In the genomic region with DNA sequence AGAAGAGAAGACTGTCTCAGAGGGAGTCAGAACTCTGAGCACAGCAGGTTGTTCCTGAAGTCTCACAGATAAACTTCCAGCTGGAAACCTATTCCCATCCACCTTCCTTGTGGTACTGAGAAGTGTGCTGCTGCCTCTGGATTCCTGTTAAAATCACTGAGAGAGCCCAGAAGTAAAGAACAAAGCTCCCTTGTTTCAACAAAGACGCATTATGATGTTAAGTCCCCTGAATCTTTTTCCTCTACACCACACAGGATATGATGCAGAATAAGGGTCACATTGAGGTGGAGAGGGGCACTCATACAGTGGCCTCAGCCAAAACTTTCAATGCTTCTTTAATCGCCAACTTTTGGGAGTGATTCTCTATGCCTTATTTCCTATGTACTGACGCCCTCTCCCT, we compare ENCODE assay signal across 26 cellular contexts.
A peak's percentile ranks its signal among the peaks of the same experiment; 100 is the strongest.
DNase-seq lines count a peak whose midpoint lies in the region; ATAC-seq, FAIRE-seq and TF ChIP-seq lines count a peak whose summit lies in the region.
"Had no signal": no experiment of that assay in that cellular context is flagged by ENCODE, and none has a peak within 500 bp of the region (broad histone marks: within the 10 kb centered on the region; RNA-seq: fewer than 3 reads in every experiment).

No MANE protein-coding gene starts in this region.

- no peak overlapping the region for H3K4me3 ChIP-seq in endothelial cell of umbilical vein (replicated peaks in 1 of 3; ENCODE audit: insufficient read depth in 1 of 3, low read depth in 1 of 3, low read length in 3 of 3)
- no peak overlapping the region for H3K4me3 ChIP-seq in mesodermal cell (ENCODE audit: extremely low read depth, insufficient read depth, low read length, poor library complexity, severe bottlenecking)
- H3K4me3 ChIP-seq: GM12878, MG63, thyroid gland had no signal

- DNase-seq in ELR (ENCODE audit: low read depth) (peak; percentile 45), RPMI7951 (ENCODE audit: low read depth) (peak; percentile 69), endothelial cell of umbilical vein (ENCODE audit: low read depth, low spot score) (peak; percentile 20), caudate nucleus (lab: John Stamatoyannopoulos, UW) (no peak)
- DNase-seq: activated CD4-positive, alpha-beta T cell treated with anti-CD3 and anti-CD28 coated beads for 1 hour; activated CD8-positive, alpha-beta T cell treated with anti-CD3 and anti-CD28 coated beads, Interleukin-2, amount 10 ng/mL, durations not matched to agents 7 days and 5 days; activated effector memory CD4-positive, alpha-beta T cell treated with anti-CD3 and anti-CD28 coated beads, Interleukin-2, amount 50 U/mL, for 16 hours; endodermal cell; glutamatergic neuron; left cardiac atrium; MG63; naive thymus-derived CD8-positive, alpha-beta T cell; NCI-H1417 treated with DMSO at 0.1 percent for 48 hours; NCI-H2081 treated with DMSO at 0.1 percent for 48 hours; NCI-H345; OCI-M1; right cardiac atrium; SHP77; T-cell; thyroid gland had no signal

- no peak overlapping the region for H3K9ac ChIP-seq in endothelial cell of umbilical vein (replicated peaks; ENCODE audit: extremely low read depth, insufficient read depth, low read length)

- dilution Hi-C loops in endothelial cell of umbilical vein (cut with MboI; ENCODE audit: extremely low pct_ligation_motif_present, low sequenced_read_pairs), result no loop called here

- no peaks in the 10 kb centered on the region for H3K79me2 ChIP-seq in endothelial cell of umbilical vein (ENCODE audit: control insufficient read depth, insufficient read depth, low read length)

- H3K9me3 ChIP-seq in endothelial cell of umbilical vein (replicated peaks; ENCODE audit: control insufficient read depth, insufficient read depth, low read length) (no peaks in the 10 kb centered on the region), mesodermal cell (ENCODE audit: control insufficient read depth, low read length) (no peaks in the 10 kb centered on the region)
- H3K9me3 ChIP-seq: MG63, thyroid gland had no signal

- POLR2A ChIA-PET in endothelial cell of umbilical vein (lab: Charles Lee), result no interaction called here

- H4K20me1 ChIP-seq in endothelial cell of umbilical vein (replicated peaks; ENCODE audit: control insufficient read depth, extremely low read depth, insufficient read depth, low read length), result no peaks in the 10 kb centered on the region

- H3K27ac ChIP-seq in endothelial cell of umbilical vein (ENCODE audit: insufficient read depth, low read depth, low read length) (no peak overlapping the region), mesodermal cell (ENCODE audit: low read depth, low read length, severe bottlenecking) (peak overlapping the region; percentile 36), caudate nucleus (ENCODE audit: low read depth, low read length) (no peak overlapping the region)
- H3K27ac ChIP-seq: thyroid gland had no signal

- WGBS in mesodermal cell (ENCODE audit: insufficient coverage in 2 of 2), 2 experiments, result 60% methylated on average over 1 of the region's 3 CpGs; no CpG with 5 or more reads in 1 of the 2 experiments

- no peak overlapping the region for H2AFZ ChIP-seq in endothelial cell of umbilical vein (ENCODE audit: low read depth, low read length)

- no peaks in the 10 kb centered on the region for H3K36me3 ChIP-seq in endothelial cell of umbilical vein (ENCODE audit: control insufficient read depth in 2 of 2, extremely low read depth in 1 of 2, insufficient read depth in 2 of 2, low read length in 2 of 2)
- no peaks in the 10 kb centered on the region for H3K36me3 ChIP-seq in mesodermal cell (ENCODE audit: control insufficient read depth, insufficient read depth, low read length)
- H3K36me3 ChIP-seq: MG63, thyroid gland had no signal

- H3K27me3 ChIP-seq in endothelial cell of umbilical vein (ENCODE audit: control insufficient read depth in 2 of 2, insufficient read depth in 2 of 2, low read length in 2 of 2), result no peaks in the 10 kb centered on the region
- H3K27me3 ChIP-seq: MG63, thyroid gland had no signal

- FAIRE-seq in endothelial cell of umbilical vein (lab: Jason Lieb, UNC), result peak; percentile 85
- FAIRE-seq: colon, GM12878 had no signal

- H3K4me1 ChIP-seq in endothelial cell of umbilical vein (ENCODE audit: control insufficient read depth, extremely low read depth, insufficient read depth, low read length) (peaks cover 7% of the 10 kb centered on the region), mesodermal cell (ENCODE audit: control insufficient read depth, insufficient read depth, low read length, poor library complexity, severe bottlenecking) (peaks cover 3% of the 10 kb centered on the region)
- H3K4me1 ChIP-seq: thyroid gland had no signal

- no TSS peak for BruUV-seq in endothelial cell of umbilical vein (replicated peaks; lab: Mats Ljungman, UMichigan)

- TF ChIP-seq POLR2A in endothelial cell of umbilical vein (IDR thresholded peaks at IDR 0.05; ENCODE audit: low read depth, low read length), result no peak

- ATAC-seq in HG02973 (IDR thresholded peaks at IDR 0.05; ENCODE audit: unreplicated experiment) (no peak), GM21526 (IDR thresholded peaks at IDR 0.05; ENCODE audit: low FRiP score, unreplicated experiment) (no peak), GM18858 (IDR thresholded peaks at IDR 0.05; ENCODE audit: unreplicated experiment) (no peak)
- ATAC-seq: activated CD8-positive, alpha-beta T cell treated with anti-CD3 and anti-CD28 coated beads, Interleukin-2, amount 10 ng/mL, durations not matched to agents 7 days and 5 days; GM12878; left cardiac atrium; naive thymus-derived CD8-positive, alpha-beta T cell; T-cell had no signal

- H3K9me1 ChIP-seq in endothelial cell of umbilical vein (replicated peaks; ENCODE audit: control insufficient read depth, extremely low read depth, insufficient read depth, low read length), result no peaks in the 10 kb centered on the region

- no peak for TF ChIP-seq CTCF in endothelial cell of umbilical vein (IDR thresholded peaks at IDR 0.05; ENCODE audit: extremely low read depth in 1 of 2, insufficient read depth in 1 of 2, low read depth in 1 of 2, low read length in 2 of 2)

- H3K4me2 ChIP-seq in endothelial cell of umbilical vein (ENCODE audit: insufficient read depth, low read length), result no peak overlapping the region

- CTCF ChIA-PET in endothelial cell of umbilical vein (lab: Charles Lee), result no interaction called here

- intact Hi-C loops in endothelial cell of umbilical vein (cut with micrococcal nuclease), result no loop called here

TF ChIP-seq in endothelial cell of umbilical vein, 7 proteins besides CTCF, POLR2A, EP300 and RAD21:
- TF ChIP-seq, protein P1, sequence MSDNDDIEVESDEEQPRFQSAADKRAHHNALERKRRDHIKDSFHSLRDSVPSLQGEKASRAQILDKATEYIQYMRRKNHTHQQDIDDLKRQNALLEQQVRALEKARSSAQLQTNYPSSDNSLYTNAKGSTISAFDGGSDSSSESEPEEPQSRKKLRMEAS (IDR thresholded peaks at IDR 0.05; ENCODE audit: insufficient read depth, insufficient read length), result no peak
- TF ChIP-seq FOS (IDR thresholded peaks at IDR 0.05; ENCODE audit: borderline replicate concordance, insufficient read depth, low read length) (no peak), JUN (IDR thresholded peaks at IDR 0.05; ENCODE audit: borderline replicate concordance, insufficient read depth, insufficient read length, low read depth) (no peak), POLR2AphosphoS5 (IDR thresholded peaks at IDR 0.05; ENCODE audit: insufficient read depth, low read depth, low read length) (no peak), GATA2 (IDR thresholded peaks at IDR 0.05; ENCODE audit: insufficient read depth, insufficient read length, low read depth, low read length) (no peak), EZH2 (IDR thresholded peaks at IDR 0.05; ENCODE audit: borderline replicate concordance, low read depth, low read length, severe bottlenecking) (no peak), MYC (IDR thresholded peaks at IDR 0.05; ENCODE audit: low read depth, low read length) (no peak)

Comparison
In these comparisons a context has a peak if more than half of its experiments do, and no peak if none do; other contexts are left out.
1. DNase-seq: peak in ELR (single experiment), RPMI7951 (single experiment) and endothelial cell of umbilical vein (single experiment); none in caudate nucleus (0 of 61).